Comparison of ENCODE assay signal across 25 cellular contexts in the genomic region with DNA sequence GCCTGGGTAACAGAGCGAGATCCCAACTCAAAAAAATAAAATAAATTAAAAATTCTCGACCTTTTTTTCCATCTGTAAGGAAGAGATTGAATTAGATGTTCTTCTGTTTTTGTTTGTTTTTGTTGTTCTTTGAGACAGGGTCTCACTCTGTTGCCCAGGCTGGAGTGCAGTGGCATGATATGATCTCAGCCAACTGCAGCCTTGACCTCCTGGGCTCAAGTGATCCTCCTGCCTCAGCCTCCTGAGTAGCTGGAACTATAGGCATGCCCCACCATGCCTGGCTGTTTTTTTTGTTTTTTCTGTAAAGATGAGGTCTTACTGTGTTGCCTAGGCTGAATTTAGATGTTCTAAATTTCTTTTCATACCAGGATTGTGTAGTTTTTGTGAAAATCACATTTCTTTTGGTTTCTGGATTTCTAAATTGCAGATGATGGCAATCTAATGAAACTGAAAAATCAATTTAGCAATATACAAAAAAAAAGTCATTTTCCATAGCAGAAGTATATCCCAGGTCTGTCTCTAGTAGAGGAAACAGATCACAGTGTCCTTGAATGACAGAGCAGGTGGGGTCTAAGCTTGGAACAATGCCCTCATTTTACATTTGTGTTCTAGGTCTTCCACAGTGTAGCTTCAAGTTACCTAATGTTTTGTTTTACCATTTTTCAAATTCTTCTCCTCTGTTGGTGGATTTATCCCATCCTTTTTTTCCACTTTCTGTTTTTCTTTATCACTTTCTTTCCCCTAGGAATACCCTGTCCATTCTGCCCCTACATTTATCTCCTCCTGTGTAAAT. TPM values are rescaled to one million over a fixed set of nuclear protein-coding genes. Genes with fewer than 3 reads are reported as not detected.
"Had no signal": no experiment of that assay in that cellular context is flagged by ENCODE, and none has a peak within 500 bp of the region (broad histone marks: within the 10 kb centered on the region; RNA-seq: fewer than 3 reads in every experiment).

No MANE protein-coding gene starts in this region.

- DNase-seq: dorsolateral prefrontal cortex; effector CD4-positive, alpha-beta T cell; foreskin keratinocyte; glutamatergic neuron; heart right ventricle; hippocampal formation; left ventricle myocardium superior; lower lobe of right lung; natural killer cell; occipital lobe; ovary; posterior cingulate gyrus; psoas muscle; right cardiac atrium; small intestine; stimulated activated CD4-positive, alpha-beta T cell treated with anti-CD3 and anti-CD28 coated beads, Interleukin-15, amount 100 ng/mL, for 24 hours; stimulated activated CD4-positive, alpha-beta T cell treated with anti-CD3 and anti-CD28 coated beads, Interleukin-2, amount 100 ng/mL, for 48 hours; stimulated activated naive B cell treated with anti-CD40 and anti-IgM and Interleukin-4, amounts not matched to agents 10 μg/mL and 1 μg/mL and 100 μg/mL, for 72 hours; transverse colon; upper lobe of right lung; uterus had no signal

- H3K27me3 ChIP-seq: foreskin keratinocyte, heart right ventricle, ovary, transverse colon, upper lobe of right lung, uterus had no signal

- H3K27ac Mint-ChIP-seq: natural killer cell; stimulated activated naive B cell treated with anti-CD40 and anti-IgM and Interleukin-4, amounts not matched to agents 10 μg/mL and 1 μg/mL and 100 μg/mL, for 72 hours; stimulated activated naive CD8-positive, alpha-beta T cell treated with anti-CD3 and anti-CD28 coated beads, Interleukin-15, Interleukin-2, amounts not matched to agents 100 ng/mL and 50 ng/mL, for 24 hours had no signal

- H3K4me1 Mint-ChIP-seq: natural killer cell had no signal

- H3K4me1 ChIP-seq: heart right ventricle, lower lobe of right lung, psoas muscle, upper lobe of right lung, uterus had no signal

- H3K4me3 ChIP-seq: dorsolateral prefrontal cortex, heart right ventricle, lower lobe of right lung, ovary, psoas muscle, thoracic aorta, transverse colon, upper lobe of right lung, uterus had no signal

- H3K9me3 Mint-ChIP-seq: natural killer cell; stimulated activated naive B cell treated with anti-CD40 and anti-IgM and Interleukin-4, amounts not matched to agents 10 μg/mL and 1 μg/mL and 100 μg/mL, for 72 hours; stimulated activated naive CD8-positive, alpha-beta T cell treated with anti-CD3 and anti-CD28 coated beads, Interleukin-15, Interleukin-2, amounts not matched to agents 100 ng/mL and 50 ng/mL, for 24 hours had no signal

- H3K9me3 ChIP-seq: heart right ventricle, lower lobe of right lung, ovary, psoas muscle, thoracic aorta, transverse colon, upper lobe of right lung, uterus had no signal

- H3K36me3 Mint-ChIP-seq: natural killer cell; stimulated activated naive B cell treated with anti-CD40 and anti-IgM and Interleukin-4, amounts not matched to agents 10 μg/mL and 1 μg/mL and 100 μg/mL, for 72 hours had no signal

- H3K4me3 Mint-ChIP-seq: natural killer cell; stimulated activated naive B cell treated with anti-CD40 and anti-IgM and Interleukin-4, amounts not matched to agents 10 μg/mL and 1 μg/mL and 100 μg/mL, for 72 hours; stimulated activated naive CD8-positive, alpha-beta T cell treated with anti-CD3 and anti-CD28 coated beads, Interleukin-15, Interleukin-2, amounts not matched to agents 100 ng/mL and 50 ng/mL, for 24 hours had no signal

- ATAC-seq: esophagus mucosa; foreskin keratinocyte; heart right ventricle; left ventricle myocardium superior; lower lobe of right lung; natural killer cell; psoas muscle; right cardiac atrium; stimulated activated naive B cell treated with anti-CD40 and anti-IgM and Interleukin-4, amounts not matched to agents 10 μg/mL and 1 μg/mL and 100 μg/mL, for 72 hours; upper lobe of right lung had no signal

- H3K27ac ChIP-seq: dorsolateral prefrontal cortex, epithelial cell of prostate, foreskin keratinocyte, heart right ventricle, lower lobe of right lung, ovary, psoas muscle, thoracic aorta, transverse colon, upper lobe of right lung, uterus had no signal

- H3K36me3 ChIP-seq: heart right ventricle, lower lobe of right lung, ovary, thoracic aorta, transverse colon, upper lobe of right lung, uterus had no signal

RNA-seq across cellular contexts. Expression of gene ZYG11A, which starts 20.3 kb away (rescaled TPM):
- total RNA-seq: left ventricle myocardium superior, lower lobe of right lung, thoracic aorta, upper lobe of right lung had no signal
- polyA plus RNA-seq: heart right ventricle, psoas muscle had no signal
